ENCODE assay signal across 23 cellular contexts in genomic region chr18:58604301-58604700, GRCh38. TPM values are rescaled to one million over a fixed set of nuclear protein-coding genes. Genes with fewer than 3 reads are reported as not detected.
DNase-seq lines count a peak whose midpoint lies in the region; ATAC-seq and TF ChIP-seq lines count a peak whose summit lies in the region.
"Had no signal": no experiment of that assay in that cellular context is flagged by ENCODE, and none has a peak within 500 bp of the region (broad histone marks: within the 10 kb centered on the region; RNA-seq: fewer than 3 reads in every experiment).

No MANE protein-coding gene starts in this region.

- no peaks in the 10 kb centered on the region for H4K20me1 ChIP-seq in SK-N-SH (ENCODE audit: insufficient read depth)

- in situ Hi-C loops in Panc1 (cut with HindIII; ENCODE audit: low pct_unique_long_range_greater_than_20kb, low sequenced_read_pairs) = no loop called here

- DNase-seq in NCI-H2227 treated with DMSO at 0.1 percent for 48 hours (lab: John Stamatoyannopoulos, UW) (peak; percentile 18), NCI-H2227 (lab: John Stamatoyannopoulos, UW; ENCODE audit: unreplicated experiment) (no peak), Panc1 (ENCODE audit: low read depth, low spot score) (no peak), kidney tubule cell (ENCODE audit: low spot score) (peak; percentile 80), psoas muscle (no peak), colonic mucosa (no peak), SK-N-SH (no peak)
- DNase-seq: BE2C; Calu3; CD8-positive, alpha-beta memory T cell; DMS153; DND-41; GM23248; MM.1S; NCI-H2029; NCI-H526 treated with DMSO at 0.1 percent for 48 hours; Peyer's patch; SHP77 treated with DMSO at 0.1 percent for 48 hours had no signal

- intact Hi-C loops in Panc1 (cut with micrococcal nuclease; ENCODE audit: unreplicated experiment) = no loop called here
- intact Hi-C loops in psoas muscle (cut with DNase I) = no loop called here
- intact Hi-C loops in colonic mucosa (cut with DNase I) = no loop called here

- H3K4me1 ChIP-seq in Panc1 (ENCODE audit: control insufficient read depth, insufficient read depth, low read length) (no peaks in the 10 kb centered on the region; the same call in 1 of the 2 replicates), psoas muscle (peaks cover 11% of the 10 kb centered on the region), colonic mucosa (no peaks in the 10 kb centered on the region), SK-N-SH (ENCODE audit: control insufficient read depth in 1 of 2, insufficient read depth in 2 of 2, low read depth in 1 of 2, low read length in 1 of 2) (peaks cover 0 to 4% of the 10 kb centered on the region in 2 experiments; a peak in 1 of 4 replicates)
- H3K4me1 ChIP-seq: BE2C, Peyer's patch had no signal

- H3K9ac ChIP-seq in colonic mucosa (ENCODE audit: low read depth in 2 of 2, low read length in 2 of 2) (no peak overlapping the region), SK-N-SH (no peak overlapping the region)
- H3K9ac ChIP-seq: GM23248, KMS-11 had no signal

- H3K79me2 ChIP-seq in SK-N-SH (ENCODE audit: insufficient read depth) = no peaks in the 10 kb centered on the region

- H3K4me3 ChIP-seq in Panc1 (ENCODE audit: low read depth in 2 of 2, low read length in 2 of 2) = no peak overlapping the region
- no peak overlapping the region for H3K4me3 ChIP-seq in psoas muscle
- no peak overlapping the region for H3K4me3 ChIP-seq in colonic mucosa
- H3K4me3 ChIP-seq in SK-N-SH (ENCODE audit: low read depth in 2 of 2, low read length in 1 of 2) = no peak overlapping the region
- H3K4me3 ChIP-seq: GM23248, HAP-1, Peyer's patch had no signal

- peaks cover 20% of the 10 kb centered on the region for H3F3A ChIP-seq in SK-N-SH (replicated peaks; ENCODE audit: insufficient read depth)

- H2AFZ ChIP-seq in SK-N-SH (ENCODE audit: low read depth) = no peak overlapping the region
- H2AFZ ChIP-seq: GM23248 had no signal

- CTCF ChIA-PET in Panc1 (lab: Charles Lee) (no interaction called here), SK-N-SH (lab: Yijun Ruan, JAX) (no interaction called here)

- H3K27me3 ChIP-seq in Panc1 (ENCODE audit: control insufficient read depth, insufficient read depth, low read length) (no peaks in the 10 kb centered on the region), psoas muscle (ENCODE audit: insufficient read depth in 3 of 3, low read length in 2 of 3) (no peaks in the 10 kb centered on the region), colonic mucosa (no peaks in the 10 kb centered on the region), SK-N-SH (ENCODE audit: insufficient read depth) (no peaks in the 10 kb centered on the region)
- H3K27me3 ChIP-seq: BE2C, Peyer's patch had no signal

- H3K9me3 ChIP-seq in Panc1 (ENCODE audit: control insufficient read depth, insufficient read depth, low read depth, low read length) (no peaks in the 10 kb centered on the region), psoas muscle (no peaks in the 10 kb centered on the region), colonic mucosa (no peaks in the 10 kb centered on the region), SK-N-SH (no peaks in the 10 kb centered on the region)
- H3K9me3 ChIP-seq: BE2C, HAP-1, Peyer's patch had no signal

- no peak for TF ChIP-seq RAD21 in SK-N-SH (IDR thresholded peaks at IDR 0.05; ENCODE audit: low read length)

- 83 to 87% (median 87%) methylated on average over 14 of the region's 14 CpGs for WGBS in psoas muscle, 3 donors
- WGBS in SK-N-SH (ENCODE audit: low lambda C conversion rate) = 97% methylated on average over 14 of the region's 14 CpGs

- ATAC-seq in Panc1 (no peak), psoas muscle (no peak), GM18868 (IDR thresholded peaks at IDR 0.05; ENCODE audit: unreplicated experiment) (no peak)

- no peaks in the 10 kb centered on the region for H3K36me3 ChIP-seq in Panc1 (ENCODE audit: control insufficient read depth, insufficient read depth, low read length)
- H3K36me3 ChIP-seq in psoas muscle (ENCODE audit: insufficient read depth in 1 of 2, low read depth in 1 of 2) = peaks cover 0 to 49% of the 10 kb centered on the region in 2 donors
- no peaks in the 10 kb centered on the region for H3K36me3 ChIP-seq in colonic mucosa
- no peaks in the 10 kb centered on the region for H3K36me3 ChIP-seq in SK-N-SH (replicated peaks in 1 of 2; ENCODE audit: control insufficient read depth in 1 of 2, insufficient read depth in 2 of 2, low read length in 1 of 2)
- H3K36me3 ChIP-seq: BE2C, HAP-1, Peyer's patch had no signal

- no TSS peak for BruUV-seq in Panc1 (replicated peaks; lab: Mats Ljungman, UMichigan)

- no peaks in the 10 kb centered on the region for H3K9me2 ChIP-seq in SK-N-SH

- no peak for TF ChIP-seq EP300 in SK-N-SH (IDR thresholded peaks at IDR 0.05; ENCODE audit: borderline replicate concordance in 1 of 2, low read depth in 1 of 2, low read length in 1 of 2)

- no peak overlapping the region for H3K4me2 ChIP-seq in SK-N-SH
- H3K4me2 ChIP-seq: KMS-11 had no signal

- TF ChIP-seq CTCF in Panc1 (IDR thresholded peaks at IDR 0.05) (no peak), psoas muscle (IDR thresholded peaks at IDR 0.05) (no peak), colonic mucosa (IDR thresholded peaks at IDR 0.05) (no peak), SK-N-SH (IDR thresholded peaks at IDR 0.05) (no peak)

- peak overlapping the region; percentile 48; the same call in 1 of the 2 replicates for H3K27ac ChIP-seq in Panc1 (ENCODE audit: low read length)
- H3K27ac ChIP-seq in psoas muscle = peak overlapping the region; percentile 3
- no peak overlapping the region for H3K27ac ChIP-seq in colonic mucosa
- H3K27ac ChIP-seq in SK-N-SH (ENCODE audit: low read depth in 2 of 2, low read length in 1 of 2) = no peak overlapping the region
- H3K27ac ChIP-seq: 22Rv1, GM23248, KMS-11, Peyer's patch had no signal

- POLR2A ChIA-PET in Panc1 (lab: Charles Lee) = no interaction called here
- POLR2A ChIA-PET in SK-N-SH (lab: Yijun Ruan, JAX) = no interaction called here

TF ChIP-seq in SK-N-SH, 30 proteins besides CTCF, POLR2A, EP300 and RAD21:
- TF ChIP-seq EZH2phosphoT487 (IDR thresholded peaks at IDR 0.05; ENCODE audit: borderline replicate concordance, low read depth) (no peak), RFX5 (IDR thresholded peaks at IDR 0.05; ENCODE audit: low read length) (no peak), USF1 (IDR thresholded peaks at IDR 0.05; ENCODE audit: borderline replicate concordance, low read depth) (no peak), RCOR1 (IDR thresholded peaks at IDR 0.05; ENCODE audit: low read length) (no peak), TAF1 (IDR thresholded peaks at IDR 0.05; ENCODE audit: borderline replicate concordance, low read depth, low read length) (no peak), TCF12 (IDR thresholded peaks at IDR 0.05) (no peak), GATA2 (CRISPR knock-in tag; IDR thresholded peaks at IDR 0.05) (no peak), ELF1 (IDR thresholded peaks at IDR 0.05) (no peak), JUND (IDR thresholded peaks at IDR 0.05) (no peak), IRF3 (IDR thresholded peaks at IDR 0.05; ENCODE audit: low read depth, low read length) (no peak), FOXJ3 (CRISPR knock-in tag; IDR thresholded peaks at IDR 0.05) (no peak), USF2 (IDR thresholded peaks at IDR 0.05; ENCODE audit: borderline replicate concordance, low read depth, low read length) (no peak), NRF1 (IDR thresholded peaks at IDR 0.05; ENCODE audit: low read depth, low read length) (no peak)

RNA-seq across cellular contexts. Expression of gene ALPK2, which starts 24.6 kb away (rescaled TPM):
- total RNA-seq in Panc1 (2021; ENCODE audit: unreplicated experiment) (0.15 TPM), psoas muscle (100 to 1,000 TPM in 1 of 4 donors, 10 to 100 TPM in 3; 53.8 to 108 (median 63.4) TPM), colonic mucosa (under 1 TPM; 0.15 to 0.29 TPM)
- polyA plus RNA-seq in Panc1 (2012; ENCODE audit: insufficient read length) = 0.02 TPM
- polyA plus RNA-seq in psoas muscle (10 to 100 TPM in 2 of 3 donors, 1 to 10 TPM in 1; 9.6 to 34.1 (median 22.0) TPM), SK-N-SH (2012; rRNA removed) (8.9 and 17.5 TPM in 2 replicates)
- 5.1 and 5.2 TPM in 2 replicates for polyA plus RNA-seq in SK-N-SH (2012; cell fraction: cytosol; rRNA removed)
- polyA plus RNA-seq in SK-N-SH (2012; cell fraction: nucleus; rRNA removed) = 34.0 and 60.6 TPM in 2 replicates
- total RNA-seq: Calu3 had no signal
- polyA plus RNA-seq: IgD-negative memory B cell had no signal

Comparison
In these comparisons a context has a peak if more than half of its experiments do, and no peak if none do; other contexts are left out.
1. DNase-seq: peak in NCI-H2227 treated with DMSO at 0.1 percent for 48 hours (single experiment) and kidney tubule cell (single experiment); none in NCI-H2227 (single experiment), Panc1 (single experiment), psoas muscle (0 of 2), colonic mucosa (single experiment) and SK-N-SH (single experiment).
2. H3K27ac ChIP-seq: peak in Panc1 (single experiment) and psoas muscle (single experiment); none in colonic mucosa (single experiment) and SK-N-SH (0 of 2).
3. RNA of gene ALPK2, which starts 24.6 kb away (total RNA-seq): 53.8 to 108 TPM in psoas muscle; 0.15 to 0.29 TPM in colonic mucosa and 0.15 TPM in Panc1 (single experiment); every median in the first group is over 10 times any median in the second.